In the genomic region with DNA sequence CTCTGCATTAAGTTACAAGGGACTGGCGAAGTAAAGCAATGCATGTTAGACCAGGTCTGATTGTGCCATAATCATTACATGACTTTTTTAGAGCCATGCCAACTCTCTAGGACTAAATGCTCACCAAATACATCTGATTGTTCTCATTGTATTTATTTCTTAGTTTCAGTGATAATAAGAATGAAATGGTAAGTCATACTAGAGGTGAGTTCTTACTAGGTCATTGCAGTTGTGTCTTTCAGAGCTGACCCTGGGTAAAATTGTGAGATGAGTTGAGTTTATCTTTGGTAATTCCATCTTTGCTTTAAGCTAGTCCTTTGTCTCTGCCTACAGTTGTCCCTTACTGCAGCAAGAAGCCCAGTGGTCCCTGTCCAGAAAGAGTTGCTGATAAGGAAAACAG, we compare ENCODE assay signal across 13 cellular contexts.
"Had no signal": no experiment of that assay in that cellular context is flagged by ENCODE, and none has a peak within 500 bp of the region (broad histone marks: within the 10 kb centered on the region; RNA-seq: fewer than 3 reads in every experiment).

No MANE protein-coding gene starts in this region.

- H3K27ac Mint-ChIP-seq: brain had no signal

- H3K4me1 Mint-ChIP-seq: brain had no signal

- H3K36me3 Mint-ChIP-seq: brain had no signal

- H3K27me3 Mint-ChIP-seq: brain; effector memory CD8-positive, alpha-beta T cell had no signal

- DNase-seq: activated CD4-positive, alpha-beta T cell treated with anti-CD3 and anti-CD28 coated beads, Interleukin-2, amount 50 U/mL, for 4 hours; activated CD8-positive, alpha-beta memory T cell treated with anti-CD3 and anti-CD28 coated beads, Interleukin-2, amount 50 U/mL, for 4 hours; activated effector memory CD4-positive, alpha-beta T cell treated with anti-CD3 and anti-CD28 coated beads, Interleukin-2, amount 50 U/mL, for 16 hours; amygdala; effector memory CD8-positive, alpha-beta T cell; left ventricle myocardium superior; mesenchymal stem cell; SK-N-SH; stimulated activated CD4-positive, alpha-beta T cell treated with anti-CD3 and anti-CD28 coated beads, Interleukin-2, amount 100 ng/mL, for 48 hours; thyroid gland; uterus had no signal

- ATAC-seq: effector memory CD8-positive, alpha-beta T cell; left ventricle myocardium superior had no signal

- H3K9me3 Mint-ChIP-seq: brain; effector memory CD8-positive, alpha-beta T cell; neural crest cell had no signal

- H3K4me3 Mint-ChIP-seq: brain, neural crest cell had no signal
